18 cellular contexts compared by ENCODE assay signal in the genomic region with DNA sequence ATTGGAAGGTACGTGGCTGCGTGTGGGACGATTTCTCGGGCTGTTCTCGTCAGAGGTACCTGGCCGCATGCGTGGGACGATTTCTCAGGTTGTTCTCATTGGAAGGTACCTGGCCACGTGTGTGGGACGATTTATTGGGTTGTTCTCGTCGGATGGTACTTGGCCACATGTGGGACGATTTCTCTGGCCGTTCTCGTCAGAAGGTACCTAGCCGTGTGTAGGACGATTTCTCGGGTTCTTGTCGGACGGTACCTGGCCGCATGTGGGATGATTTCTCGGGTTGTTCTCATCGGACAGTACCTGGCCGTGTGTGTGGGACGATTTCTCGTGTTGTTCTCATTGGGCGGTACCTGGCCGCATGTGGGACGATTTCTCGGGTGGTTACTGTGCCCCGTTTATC. TPM values are rescaled to one million over a fixed set of nuclear protein-coding genes. Genes with fewer than 3 reads are reported as not detected.
DNase-seq lines count a peak whose midpoint lies in the region; ATAC-seq, FAIRE-seq and TF ChIP-seq lines count a peak whose summit lies in the region.
"Had no signal": no experiment of that assay in that cellular context is flagged by ENCODE, and none has a peak within 500 bp of the region (broad histone marks: within the 10 kb centered on the region; RNA-seq: fewer than 3 reads in every experiment).

No MANE protein-coding gene starts in this region.

- TF ChIP-seq CTCF in Calu3 (IDR thresholded peaks at IDR 0.05; ENCODE audit: unreplicated experiment) (no peak), kidney (IDR thresholded peaks at IDR 0.05; ENCODE audit: borderline replicate concordance, extremely low read depth, insufficient read depth) (no peak), Caco-2 (IDR thresholded peaks at IDR 0.05; ENCODE audit: insufficient read depth in 1 of 2, low read depth in 1 of 2, low read length in 1 of 2, severe bottlenecking in 1 of 2, unreplicated experiment in 1 of 2) (no peak)

- DNase-seq in Calu3 (no peak), HEK293T (ENCODE audit: extremely low spot score) (no peak), kidney (peak; percentile 33), Caco-2 (no peak), NCI-H2029 (lab: John Stamatoyannopoulos, UW) (no peak)
- no peak for DNase-seq in stimulated activated naive B cell treated with anti-CD40 and anti-IgM and Interleukin-4, amounts not matched to agents 10 μg/mL and 1 μg/mL and 100 μg/mL, for 72 hours
- DNase-seq: BE2C; CD8-positive, alpha-beta T cell; COR-L47; DMS53; GM23248 had no signal

- H3K4me1 ChIP-seq in kidney (ENCODE audit: control insufficient read depth in 1 of 2, insufficient read depth in 1 of 2, low read depth in 1 of 2, low read length in 2 of 2), result no peaks in the 10 kb centered on the region
- H3K4me1 ChIP-seq in Caco-2, result no peaks in the 10 kb centered on the region
- H3K4me1 ChIP-seq: A549, BE2C had no signal

- no peak overlapping the region for H3K27ac ChIP-seq in kidney (ENCODE audit: low read depth in 2 of 2, low read length in 2 of 2)
- H3K27ac ChIP-seq: A549, GM23248 had no signal

- BruUV-seq in Calu3 (replicated peaks; lab: Mats Ljungman, UMichigan) (no TSS peak), Caco-2 (replicated peaks; lab: Mats Ljungman, UMichigan) (no TSS peak)

- H3K4me1 Mint-ChIP-seq in Calu3 (ENCODE audit: low read depth, unreplicated experiment), result no peaks in the 10 kb centered on the region
- H3K4me1 Mint-ChIP-seq in stimulated activated naive B cell treated with anti-CD40 and anti-IgM and Interleukin-4, amounts not matched to agents 10 μg/mL and 1 μg/mL and 100 μg/mL, for 72 hours, result no peaks in the 10 kb centered on the region
- no peaks in the 10 kb centered on the region for H3K4me1 Mint-ChIP-seq in Caco-2 (ENCODE audit: low read depth, unreplicated experiment)
- H3K4me1 Mint-ChIP-seq: CD14-positive monocyte, IgD-negative memory B cell had no signal

- H3K9me3 Mint-ChIP-seq in Calu3 (ENCODE audit: low read depth, unreplicated experiment), result peaks cover 19% of the 10 kb centered on the region
- peaks cover 3 to 7% of the 10 kb centered on the region in 2 donors for H3K9me3 Mint-ChIP-seq in stimulated activated naive B cell treated with anti-CD40 and anti-IgM and Interleukin-4, amounts not matched to agents 10 μg/mL and 1 μg/mL and 100 μg/mL, for 72 hours
- no peaks in the 10 kb centered on the region for H3K9me3 Mint-ChIP-seq in Caco-2 (ENCODE audit: unreplicated experiment)
- H3K9me3 Mint-ChIP-seq: CD8-positive, alpha-beta T cell; IgD-negative memory B cell had no signal

- CTCF ChIA-PET in Calu3 (lab: Charles Lee), result no interaction called here
- CTCF ChIA-PET in HEK293T (lab: Yijun Ruan, JAX), result no interaction called here
- CTCF ChIA-PET in Caco-2 (lab: Charles Lee), result no interaction called here

- H3K4me3 ChIP-seq in kidney (ENCODE audit: low read length in 2 of 2), result no peak overlapping the region
- no peak overlapping the region for H3K4me3 ChIP-seq in Caco-2 (ENCODE audit: low read depth, low read length)
- H3K4me3 ChIP-seq: A549, GM23248 had no signal

- H3K9me3 ChIP-seq in kidney (ENCODE audit: control insufficient read depth in 1 of 2, low read length in 2 of 2) (no peaks in the 10 kb centered on the region), Caco-2 (no peaks in the 10 kb centered on the region; the same call in 1 of the 2 replicates)

- peaks cover 3% of the 10 kb centered on the region for H3K27me3 Mint-ChIP-seq in Calu3 (ENCODE audit: unreplicated experiment)
- H3K27me3 Mint-ChIP-seq in stimulated activated naive B cell treated with anti-CD40 and anti-IgM and Interleukin-4, amounts not matched to agents 10 μg/mL and 1 μg/mL and 100 μg/mL, for 72 hours, result no peaks in the 10 kb centered on the region
- H3K27me3 Mint-ChIP-seq in Caco-2 (ENCODE audit: insufficient read depth, unreplicated experiment), result no peaks in the 10 kb centered on the region
- H3K27me3 Mint-ChIP-seq: IgD-negative memory B cell had no signal

- H3K4me3 Mint-ChIP-seq in Calu3 (ENCODE audit: low read depth, unreplicated experiment) (no peak overlapping the region), Caco-2 (ENCODE audit: unreplicated experiment) (no peak overlapping the region)
- H3K4me3 Mint-ChIP-seq in stimulated activated naive B cell treated with anti-CD40 and anti-IgM and Interleukin-4, amounts not matched to agents 10 μg/mL and 1 μg/mL and 100 μg/mL, for 72 hours, result no peak overlapping the region
- H3K4me3 Mint-ChIP-seq: CD14-positive monocyte; CD8-positive, alpha-beta T cell had no signal

- no peak for FAIRE-seq in kidney (lab: Jason Lieb, UNC)
- FAIRE-seq: A549, H54 had no signal

- peaks cover 34% of the 10 kb centered on the region for H3K36me3 Mint-ChIP-seq in Calu3 (ENCODE audit: insufficient read depth, unreplicated experiment)
- H3K36me3 Mint-ChIP-seq in stimulated activated naive B cell treated with anti-CD40 and anti-IgM and Interleukin-4, amounts not matched to agents 10 μg/mL and 1 μg/mL and 100 μg/mL, for 72 hours, result peaks cover 4 to 6% of the 10 kb centered on the region in 2 donors
- H3K36me3 Mint-ChIP-seq in Caco-2 (ENCODE audit: insufficient read depth, unreplicated experiment), result peaks cover 17% of the 10 kb centered on the region
- H3K36me3 Mint-ChIP-seq: CD14-positive monocyte; CD8-positive, alpha-beta T cell; IgD-negative memory B cell had no signal

- intact Hi-C loops in Calu3 (cut with micrococcal nuclease; ENCODE audit: unreplicated experiment) (no loop called here), kidney (cut with DNase I) (no loop called here), Caco-2 (cut with micrococcal nuclease; ENCODE audit: unreplicated experiment) (no loop called here)

- H3K9ac ChIP-seq in kidney (ENCODE audit: low read length in 2 of 2), result no peak overlapping the region
- H3K9ac ChIP-seq: GM23248 had no signal

- ATAC-seq in stimulated activated naive B cell treated with anti-CD40 and anti-IgM and Interleukin-4, amounts not matched to agents 10 μg/mL and 1 μg/mL and 100 μg/mL, for 72 hours (replicated peaks), result no peak
- ATAC-seq: A549; CD8-positive, alpha-beta T cell; HCT116 had no signal

- no peaks in the 10 kb centered on the region for H3K27me3 ChIP-seq in Caco-2 (replicated peaks; ENCODE audit: control insufficient read depth, insufficient read depth, low read length)

- no peaks in the 10 kb centered on the region for H3K36me3 ChIP-seq in kidney (ENCODE audit: control insufficient read depth in 1 of 2, insufficient read depth in 2 of 2, low read length in 2 of 2)
- no peaks in the 10 kb centered on the region for H3K36me3 ChIP-seq in Caco-2 (ENCODE audit: control insufficient read depth, insufficient read depth, low read length)
- H3K36me3 ChIP-seq: BE2C had no signal

- H3K27ac Mint-ChIP-seq in Calu3 (ENCODE audit: unreplicated experiment) (peak overlapping the region; percentile 59), Caco-2 (ENCODE audit: unreplicated experiment) (no peak overlapping the region)
- H3K27ac Mint-ChIP-seq in stimulated activated naive B cell treated with anti-CD40 and anti-IgM and Interleukin-4, amounts not matched to agents 10 μg/mL and 1 μg/mL and 100 μg/mL, for 72 hours, result peak overlapping the region; percentile 89
- H3K27ac Mint-ChIP-seq: CD14-positive monocyte; CD8-positive, alpha-beta T cell; IgD-negative memory B cell had no signal

- POLR2A ChIA-PET in HEK293T (lab: Yijun Ruan, JAX) (no interaction called here), Caco-2 (lab: Charles Lee) (no interaction called here)

TF ChIP-seq in HEK293T, 16 proteins besides CTCF, POLR2A, EP300 and RAD21:
- TF ChIP-seq ARNT (IDR thresholded peaks at IDR 0.05), result no peak
- 0 out of 2 replicates have a peak, but pooled peaks have one; percentile 18 for TF ChIP-seq L3MBTL2 (conservative IDR thresholded peaks at IDR 0.05)

RNA-seq across cellular contexts. Expression of gene GNG13, which starts 50.1 kb away (rescaled TPM):
- total RNA-seq in Calu3 (2022) (not detected in 2 replicates), kidney (not detected), Caco-2 (2022) (not detected in 2 replicates)
- polyA plus RNA-seq in kidney (ENCODE audit: insufficient read depth, low read depth, low replicate concordance), result not detected
- total RNA-seq: CD8-positive, alpha-beta T cell; Daoy; GM23248 had no signal
- polyA plus RNA-seq: AG04450, CD14-positive monocyte, GM23248, IgD-negative memory B cell had no signal
